Comparison of ENCODE assay signal across 8 cellular contexts in the genomic region with DNA sequence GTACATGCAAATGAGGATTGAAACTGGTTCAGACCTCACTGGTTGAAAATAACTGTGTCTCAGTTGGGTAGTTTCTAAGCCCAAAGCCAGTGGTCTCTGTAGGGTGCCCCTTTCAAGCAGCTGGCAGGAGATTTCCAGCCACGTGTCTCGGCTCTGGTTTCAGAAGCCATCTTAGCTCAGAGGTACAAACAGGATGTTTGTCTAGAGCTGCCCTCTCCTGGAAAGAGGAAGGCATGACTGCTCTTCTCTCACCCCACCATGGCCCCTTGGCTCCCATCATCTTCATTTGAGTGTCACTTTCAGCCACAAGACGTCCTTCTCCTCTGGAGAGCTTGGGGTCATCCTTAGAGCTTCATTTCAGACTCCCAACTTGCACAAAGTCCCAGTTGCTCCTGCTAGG. TPM values are rescaled to one million over a fixed set of nuclear protein-coding genes. Genes with fewer than 3 reads are reported as not detected.
DNase-seq lines count a peak whose midpoint lies in the region; ATAC-seq and TF ChIP-seq lines count a peak whose summit lies in the region.
"Not testable (repeated sequence)": the region's sequence is repeated elsewhere in the genome, so short reads cannot be mapped to it uniquely, and the experiment has no call there.

No MANE protein-coding gene starts in this region.

- H3K9me3 Mint-ChIP-seq in neural crest cell = not testable (repeated sequence)

- H3K36me3 Mint-ChIP-seq in neural crest cell (ENCODE audit: low read depth) = not testable (repeated sequence)

- H3K27ac ChIP-seq in A673 (ENCODE audit: low read depth, low read length, poor library complexity, severe bottlenecking) = not testable (repeated sequence)

- not testable (repeated sequence) for H3K9me3 ChIP-seq in A673 (ENCODE audit: low read depth, low read length, poor library complexity, severe bottlenecking)

- not testable (repeated sequence) for H3K4me1 Mint-ChIP-seq in neural crest cell

- H3K27me3 Mint-ChIP-seq in neural crest cell (ENCODE audit: low read depth) = not testable (repeated sequence)

- POLR2A ChIA-PET in A673 (lab: Charles Lee; ENCODE audit: low non-redundant PET) = interaction anchor here (0.8 kb wide), 1 partner anchor 1488 kb away, joined by 5 read pairs; no protein-coding TSS in a partner anchor

- H3K27me3 ChIP-seq in A673 (replicated peaks; ENCODE audit: insufficient read depth, low read depth, low read length, poor library complexity) = not testable (repeated sequence)

- DNase-seq in A673 (ENCODE audit: low spot score) (peak; percentile 46), NAMALWA (ENCODE audit: low spot score) (peak; percentile 41), RPMI8226 (peak; percentile 44), choroid plexus epithelial cell (ENCODE audit: low read depth) (peak; percentile 15)
- not testable (repeated sequence) for DNase-seq in neural crest cell (ENCODE audit: low read depth, low spot score)

- not testable (repeated sequence) for H3K4me1 ChIP-seq in A673 (ENCODE audit: insufficient read depth, low read length, poor library complexity, severe bottlenecking)

- intact Hi-C loops in A673 (cut with micrococcal nuclease; ENCODE audit: unreplicated experiment) = not testable (repeated sequence)

- CTCF ChIA-PET in A673 (lab: Charles Lee) = interaction anchor here (0.8 kb wide), 1 partner anchor 15 kb away, joined by 3 read pairs; no protein-coding TSS in a partner anchor

- not testable (repeated sequence) for H3K27ac Mint-ChIP-seq in neural crest cell (ENCODE audit: unreplicated experiment)

- H3K4me3 ChIP-seq in A673 (ENCODE audit: low read depth, low read length, poor library complexity, severe bottlenecking); choroid plexus epithelial cell (ENCODE audit: low read depth, low read length): not testable (repeated sequence)

- not testable (repeated sequence) for H3K4me3 Mint-ChIP-seq in neural crest cell

- H3K36me3 ChIP-seq in A673 (ENCODE audit: insufficient read depth, low read length, poor library complexity, severe bottlenecking) = not testable (repeated sequence)

- TF ChIP-seq CTCF in A673 (conservative IDR thresholded peaks at IDR 0.05; ENCODE audit: low read depth, low read length) = 0 out of 2 replicates have a peak, but pooled peaks have one; percentile 33
- TF ChIP-seq CTCF in choroid plexus epithelial cell (conservative IDR thresholded peaks at IDR 0.05; ENCODE audit: low read depth, low read length) = peak; percentile 22
- peak; percentile 43 for TF ChIP-seq CTCF in neural crest cell (conservative IDR thresholded peaks at IDR 0.05)

- ATAC-seq in GM18498 (IDR thresholded peaks at IDR 0.05; ENCODE audit: unreplicated experiment) (peak; percentile 72), GM21529 (IDR thresholded peaks at IDR 0.05; ENCODE audit: unreplicated experiment) (peak; percentile 93), HG02981 (IDR thresholded peaks at IDR 0.05; ENCODE audit: unreplicated experiment) (peak; percentile 97)

- BruUV-seq in A673 (replicated peaks; lab: Mats Ljungman, UMichigan) = not testable (repeated sequence)

RNA-seq across cellular contexts. Expression of gene TMEM254, which starts 49.3 kb away (rescaled TPM):
- total RNA-seq in A673 (2021) = 12.2 and 14.8 TPM in 2 replicates
- 30.6 and 33.8 TPM in 2 replicates for total RNA-seq in neural crest cell
